Comparison of ENCODE assay signal across 8 cellular contexts in genomic region chr9:127122176-127123151, GRCh38. TPM values are rescaled to one million over a fixed set of nuclear protein-coding genes. Genes with fewer than 3 reads are reported as not detected.
DNase-seq lines count a peak whose midpoint lies in the region; ATAC-seq and TF ChIP-seq lines count a peak whose summit lies in the region.

TSS of gene ANGPTL2 (minus strand) at chr9:127122635. CDS start at chr9:127108731, 13,904 bp downstream.

- peak within 1 kb of the TSS; percentile 58 to 71 for H3K9ac ChIP-seq in mucosa of rectum (ENCODE audit: low read depth in 1 of 2, low read length in 2 of 2)

- CTCF ChIA-PET in WTC11 (lab: Charles Lee), result interaction anchor here (0.8 to 2.4 kb wide), 19 partner anchors 9 to 274 kb away, joined by 3 to 15 read pairs (median 5); partner anchors contain the start of gene SLC2A8

- TF ChIP-seq CTCF in WTC11 (IDR thresholded peaks at IDR 0.05) (no peak), tibial artery (IDR thresholded peaks at IDR 0.05) (no peak)

- H3K4me3 Mint-ChIP-seq in IgD-negative memory B cell (peak within 1 kb of the TSS in 3 of 4 donors; percentile 26 to 83 (median 54)), WTC11 (peak within 1 kb of the TSS; percentile 77)

- H3K9me3 ChIP-seq in mucosa of rectum (ENCODE audit: control insufficient read depth in 2 of 2, low read length in 2 of 2) (no peaks in the 10 kb centered on the region), tibial artery (no peaks in the 10 kb centered on the region)

- H3K9me3 Mint-ChIP-seq in IgD-negative memory B cell, result no peaks in the 10 kb centered on the region
- no peaks in the 10 kb centered on the region for H3K9me3 Mint-ChIP-seq in WTC11

- peak; percentile 92 for ATAC-seq in WTC11
- no peak for ATAC-seq in HG03045 (IDR thresholded peaks at IDR 0.05; ENCODE audit: unreplicated experiment)

- peak within 1 kb of the TSS in 1 of 3 donors; percentile 29 for H3K27ac Mint-ChIP-seq in IgD-negative memory B cell
- peak within 1 kb of the TSS; percentile 54; the same call in 1 of the 2 replicates for H3K27ac Mint-ChIP-seq in WTC11

- H3K27ac ChIP-seq in mucosa of rectum (ENCODE audit: low read depth in 2 of 2, low read length in 2 of 2) (peak within 1 kb of the TSS; percentile 81), tibial artery (peak within 1 kb of the TSS; percentile 88 to 91)

- POLR2A ChIA-PET in WTC11 (lab: Charles Lee), result interaction anchor here (0.5 to 1.7 kb wide), 12 partner anchors 10 to 334 kb away, joined by 3 to 11 read pairs (median 3); partner anchors contain the start of gene RALGPS1

- H3K4me1 ChIP-seq in mucosa of rectum (ENCODE audit: control insufficient read depth in 2 of 2, insufficient read depth in 2 of 2, low read length in 2 of 2) (peaks cover 0 to 8% of the 10 kb centered on the region in 2 donors), tibial artery (peaks cover 0 to 48% (median 32%) of the 10 kb centered on the region in 4 donors)

- peaks cover 14% of the 10 kb centered on the region for H3K27me3 Mint-ChIP-seq in IgD-negative memory B cell
- no peaks in the 10 kb centered on the region; the same call in none of the 2 replicates for H3K27me3 Mint-ChIP-seq in WTC11 (ENCODE audit: low read depth)

- H3K36me3 Mint-ChIP-seq in IgD-negative memory B cell, result peaks cover 9% of the 10 kb centered on the region
- H3K36me3 Mint-ChIP-seq in WTC11, result no peaks in the 10 kb centered on the region

- H3K4me1 Mint-ChIP-seq in IgD-negative memory B cell, result peaks cover 0 to 12% (median 9%) of the 10 kb centered on the region in 3 donors
- peaks cover 29% of the 10 kb centered on the region for H3K4me1 Mint-ChIP-seq in WTC11

- intact Hi-C loops in tibial artery (cut with DNase I; ENCODE audit: low total_unique reads), result no loop called here

- H3K27me3 ChIP-seq in mucosa of rectum (ENCODE audit: control insufficient read depth in 2 of 2, insufficient read depth in 2 of 2, low read length in 2 of 2) (no peaks in the 10 kb centered on the region), tibial artery (no peaks in the 10 kb centered on the region)

- DNase-seq in WTC11 (ENCODE audit: low spot score) (peak; percentile 91), fibroblast of the conjunctiva (ENCODE audit: low read depth) (peak; percentile 95), tibial artery (peak; percentile 90 to 96), COLO829 (ENCODE audit: low spot score) (no peak)

- H3K36me3 ChIP-seq in mucosa of rectum (ENCODE audit: control insufficient read depth in 2 of 2, insufficient read depth in 2 of 2, low read length in 2 of 2) (peaks cover 0 to 4% of the 10 kb centered on the region in 2 donors), tibial artery (peaks cover 0 to 1% (median 0%) of the 10 kb centered on the region in 3 donors)

- H3K4me3 ChIP-seq in GM08714 (ENCODE audit: low read length) (peak within 1 kb of the TSS; percentile 25; the same call in 1 of the 2 replicates), mucosa of rectum (ENCODE audit: low read length in 2 of 2) (peak within 1 kb of the TSS; percentile 56 to 72), tibial artery (peak within 1 kb of the TSS; percentile 53 to 75)

TF ChIP-seq in WTC11, 78 proteins besides CTCF, POLR2A, EP300 and RAD21 (continues in another document):
- TF ChIP-seq MYBL2 (CRISPR knock-in tag; IDR thresholded peaks at IDR 0.05) (peak; percentile 73; the same call in 1 of the 2 replicates), E2F4 (CRISPR knock-in tag; IDR thresholded peaks at IDR 0.05; ENCODE audit: borderline replicate concordance, low read depth) (peak; percentile 60; the same call in 1 of the 2 replicates), ATF2 (CRISPR knock-in tag; IDR thresholded peaks at IDR 0.05; ENCODE audit: borderline replicate concordance, low read depth) (0 out of 2 replicates have a peak, but pooled peaks have one; percentile 26), SP1 (CRISPR knock-in tag; conservative IDR thresholded peaks at IDR 0.05) (peak; percentile 77), FOXP4 (CRISPR knock-in tag; IDR thresholded peaks at IDR 0.05) (peak; percentile 84), E2F5 (CRISPR knock-in tag; IDR thresholded peaks at IDR 0.05) (0 out of 2 replicates have a peak, but pooled peaks have one; percentile 52), ZBTB21 (CRISPR knock-in tag; IDR thresholded peaks at IDR 0.05; ENCODE audit: borderline replicate concordance) (peak; percentile 80; the same call in 1 of the 2 replicates), FOXP1 (CRISPR knock-in tag; IDR thresholded peaks at IDR 0.05; ENCODE audit: borderline replicate concordance) (peak; percentile 84), TEAD1 (CRISPR knock-in tag; IDR thresholded peaks at IDR 0.05) (peak; percentile 59; the same call in 1 of the 2 replicates), ZSCAN18 (CRISPR knock-in tag; IDR thresholded peaks at IDR 0.05) (no peak), ATF3 (CRISPR knock-in tag; conservative IDR thresholded peaks at IDR 0.05) (0 out of 2 replicates have a peak, but pooled peaks have one; percentile 38), RELA (CRISPR knock-in tag; IDR thresholded peaks at IDR 0.05; ENCODE audit: borderline replicate concordance) (peak; percentile 77; the same call in 1 of the 2 replicates)

RNA-seq across cellular contexts. Expression of gene ANGPTL2, which starts in this region (rescaled TPM):
- polyA plus RNA-seq in IgD-negative memory B cell, result 0.08 TPM
- 4.5 to 6.7 TPM (median 6.3 TPM) in 3 replicates for total RNA-seq in WTC11 (2021)
